ENCODE assay signal across 11 cellular contexts in the genomic region with DNA sequence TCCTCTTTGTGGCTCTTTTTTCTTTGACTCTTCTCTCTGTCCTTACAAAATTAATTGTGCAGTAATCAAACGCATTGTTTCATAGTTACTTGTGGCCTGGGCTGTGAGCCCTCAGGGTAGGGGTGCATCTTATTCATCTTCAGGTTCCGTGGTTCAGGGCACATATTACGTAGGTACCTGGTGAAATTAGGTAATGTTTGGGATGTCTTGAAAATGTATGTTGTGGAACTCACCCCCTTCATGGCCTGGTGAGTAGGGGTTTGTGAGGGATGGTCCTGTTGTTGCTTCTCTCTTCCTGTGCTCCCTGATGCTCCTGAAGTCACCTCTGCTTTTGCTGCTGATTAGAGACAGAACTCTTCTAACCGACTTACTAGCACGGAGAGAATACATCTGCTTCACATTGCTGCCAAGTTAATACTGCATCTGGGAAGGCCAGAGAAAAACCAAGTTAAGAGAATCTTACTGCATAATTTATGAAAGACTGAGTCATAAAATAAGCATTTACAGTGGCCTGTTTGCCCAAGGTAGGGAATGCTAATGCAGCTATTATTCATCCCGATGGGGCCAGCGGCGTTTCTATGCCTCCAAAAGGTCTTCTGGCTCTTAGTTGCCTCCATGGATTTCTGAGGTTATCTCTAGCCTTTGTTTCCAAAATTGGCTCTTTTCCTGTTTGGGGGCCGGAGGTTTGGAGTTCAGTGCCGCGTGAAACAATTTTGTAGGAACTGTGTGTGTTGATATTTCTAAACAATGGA.
DNase-seq lines count a peak whose midpoint lies in the region; ATAC-seq, FAIRE-seq and TF ChIP-seq lines count a peak whose summit lies in the region.
"Had no signal": no experiment of that assay in that cellular context is flagged by ENCODE, and none has a peak within 500 bp of the region (broad histone marks: within the 10 kb centered on the region; RNA-seq: fewer than 3 reads in every experiment).

No MANE protein-coding gene starts in this region.

- H3K36me3 Mint-ChIP-seq in brain: peaks cover 84% of the 10 kb centered on the region
- H3K36me3 Mint-ChIP-seq in naive thymus-derived CD8-positive, alpha-beta T cell: peaks cover 10 to 57% (median 35%) of the 10 kb centered on the region in 3 donors
- H3K36me3 Mint-ChIP-seq in activated CD4-positive, alpha-beta memory T cell treated with anti-CD3 and anti-CD28 coated beads, Interleukin-2, amount 10 ng/mL, durations not matched to agents 7 days and 5 days (ENCODE audit: low read depth): peaks cover 48% of the 10 kb centered on the region

- H3K27me3 ChIP-seq in liver (ENCODE audit: control insufficient read depth in 4 of 4, insufficient read depth in 4 of 4, low read length in 3 of 4) (no peaks in the 10 kb centered on the region), HepG2 (ENCODE audit: control insufficient read depth in 1 of 2, insufficient read depth in 2 of 2, low read length in 2 of 2) (no peaks in the 10 kb centered on the region), left lung (no peaks in the 10 kb centered on the region)
- H3K27me3 ChIP-seq: gastroesophageal sphincter had no signal

- peak overlapping the region; percentile 32 to 85 (median 76) for H3K27ac Mint-ChIP-seq in brain
- peak overlapping the region in 3 of 10 donors; percentile 43 to 79 (median 52) for H3K27ac Mint-ChIP-seq in naive thymus-derived CD8-positive, alpha-beta T cell
- no peak overlapping the region for H3K27ac Mint-ChIP-seq in activated CD4-positive, alpha-beta memory T cell treated with anti-CD3 and anti-CD28 coated beads, Interleukin-2, amount 10 ng/mL, durations not matched to agents 7 days and 5 days

- peaks cover 0 to 5% (median 1%) of the 10 kb centered on the region in 4 donors for H3K36me3 ChIP-seq in liver (ENCODE audit: control insufficient read depth in 4 of 4, insufficient read depth in 3 of 4, low read depth in 1 of 4, low read length in 3 of 4)
- peaks cover 2 to 8% of the 10 kb centered on the region in 2 experiments; a peak in 3 of 5 replicates for H3K36me3 ChIP-seq in HepG2 (replicated peaks in 1 of 2; ENCODE audit: control insufficient read depth in 1 of 2, insufficient read depth in 2 of 2, low read length in 2 of 2)
- H3K36me3 ChIP-seq in left lung: peaks cover 0 to 6% of the 10 kb centered on the region in 2 donors
- H3K36me3 ChIP-seq: thoracic aorta had no signal

- BruUV-seq in HepG2 (replicated peaks; lab: Mats Ljungman, UMichigan): no TSS peak

- intact Hi-C loops in HepG2 (cut with micrococcal nuclease; ENCODE audit: unreplicated experiment): no loop called here
- intact Hi-C loops in left lung (cut with DNase I): no loop called here

- DNase-seq in HepG2 (ENCODE audit: low spot score) (no peak), left lung (no peak), NOMO-1 (lab: John Stamatoyannopoulos, UW; ENCODE audit: unreplicated experiment in 2 of 2) (no peak)
- no peak for DNase-seq in stimulated activated CD4-positive, alpha-beta T cell treated with anti-CD3 and anti-CD28 coated beads, Interleukin-12 subunit alpha, Interleukin-12 subunit beta, amount 100 ng/mL, for 4 hours
- DNase-seq in naive thymus-derived CD8-positive, alpha-beta T cell: no peak
- DNase-seq in activated CD4-positive, alpha-beta memory T cell treated with anti-CD3 and anti-CD28 coated beads, Interleukin-2, amount 10 ng/mL, durations not matched to agents 7 days and 5 days: no peak

- H4K20me1 ChIP-seq in HepG2 (ENCODE audit: insufficient read depth, low read length): no peaks in the 10 kb centered on the region; the same call in 1 of the 2 replicates

- peak overlapping the region in 1 of 2 donors; percentile 21 for H3K27ac ChIP-seq in liver (ENCODE audit: low read depth in 1 of 2, low read length in 2 of 2)
- no peak overlapping the region for H3K27ac ChIP-seq in HepG2 (ENCODE audit: extremely low read length, insufficient read depth, low read length)
- peak overlapping the region in 1 of 2 donors; percentile 13 for H3K27ac ChIP-seq in left lung
- H3K27ac ChIP-seq: gastroesophageal sphincter had no signal

- H3K4me2 ChIP-seq in HepG2 (ENCODE audit: low read depth, low read length): no peak overlapping the region

- peaks cover 28% of the 10 kb centered on the region for H3K4me1 Mint-ChIP-seq in brain
- peaks cover 21 to 47% (median 33%) of the 10 kb centered on the region in 4 donors for H3K4me1 Mint-ChIP-seq in naive thymus-derived CD8-positive, alpha-beta T cell
- peaks cover 2% of the 10 kb centered on the region for H3K4me1 Mint-ChIP-seq in activated CD4-positive, alpha-beta memory T cell treated with anti-CD3 and anti-CD28 coated beads, Interleukin-2, amount 10 ng/mL, durations not matched to agents 7 days and 5 days

- WGBS in liver: 80% methylated on average over 11 of the region's 11 CpGs
- 91% methylated on average over 11 of the region's 11 CpGs for WGBS in HepG2 (ENCODE audit: low lambda C conversion rate)

- H3K4me3 ChIP-seq in liver (ENCODE audit: low read depth in 1 of 3, low read length in 3 of 3) (no peak overlapping the region), HepG2 (replicated peaks in 1 of 3; ENCODE audit: insufficient read depth in 1 of 3, low read depth in 2 of 3, low read length in 3 of 3) (no peak overlapping the region), left lung (no peak overlapping the region)
- H3K4me3 ChIP-seq: gastroesophageal sphincter, thoracic aorta had no signal

- peaks cover 14% of the 10 kb centered on the region for H3K79me2 ChIP-seq in HepG2 (ENCODE audit: insufficient read depth, low read length)

- in situ Hi-C loops in HepG2 (cut with HindIII; ENCODE audit: extremely low pct_ligation_motif_present, low pct_unique_long_range_greater_than_20kb): no loop called here

- H3K9me3 Mint-ChIP-seq in brain: peaks cover 6 to 34% (median 23%) of the 10 kb centered on the region in 5 experiments
- peaks cover 0 to 8% (median 0%) of the 10 kb centered on the region in 9 donors for H3K9me3 Mint-ChIP-seq in naive thymus-derived CD8-positive, alpha-beta T cell
- H3K9me3 Mint-ChIP-seq in activated CD4-positive, alpha-beta memory T cell treated with anti-CD3 and anti-CD28 coated beads, Interleukin-2, amount 10 ng/mL, durations not matched to agents 7 days and 5 days: peaks cover 9% of the 10 kb centered on the region

- H3K9me3 ChIP-seq in liver (ENCODE audit: control insufficient read depth in 4 of 4, low read length in 3 of 4) (no peaks in the 10 kb centered on the region), HepG2 (ENCODE audit: low read length) (no peaks in the 10 kb centered on the region; the same call in 1 of the 2 replicates), left lung (no peaks in the 10 kb centered on the region)
- H3K9me3 ChIP-seq: gastroesophageal sphincter, thoracic aorta had no signal

- no peaks in the 10 kb centered on the region for H3K27me3 Mint-ChIP-seq in brain
- no peaks in the 10 kb centered on the region for H3K27me3 Mint-ChIP-seq in naive thymus-derived CD8-positive, alpha-beta T cell
- H3K27me3 Mint-ChIP-seq in activated CD4-positive, alpha-beta memory T cell treated with anti-CD3 and anti-CD28 coated beads, Interleukin-2, amount 10 ng/mL, durations not matched to agents 7 days and 5 days: no peaks in the 10 kb centered on the region

- peak overlapping the region in 1 of 5 experiments; percentile 67 for H3K4me3 Mint-ChIP-seq in brain
- peak overlapping the region in 1 of 10 donors; percentile 16 for H3K4me3 Mint-ChIP-seq in naive thymus-derived CD8-positive, alpha-beta T cell
- no peak overlapping the region for H3K4me3 Mint-ChIP-seq in activated CD4-positive, alpha-beta memory T cell treated with anti-CD3 and anti-CD28 coated beads, Interleukin-2, amount 10 ng/mL, durations not matched to agents 7 days and 5 days
- H3K4me3 Mint-ChIP-seq: CD14-positive monocyte had no signal

- POLR2A ChIA-PET in HepG2 (lab: Yijun Ruan, JAX): no interaction called here
- POLR2A ChIA-PET in naive thymus-derived CD8-positive, alpha-beta T cell (lab: Charles Lee): no interaction called here
- POLR2A ChIA-PET in activated CD4-positive, alpha-beta memory T cell treated with anti-CD3 and anti-CD28 coated beads, Interleukin-2, amount 10 ng/mL, durations not matched to agents 7 days and 5 days (lab: Charles Lee): no interaction called here

- H3K9ac ChIP-seq in liver (ENCODE audit: low read depth in 1 of 2, low read length in 2 of 2): no peak overlapping the region
- no peak overlapping the region for H3K9ac ChIP-seq in HepG2 (ENCODE audit: insufficient read depth, low read depth, low read length)

- FAIRE-seq in HepG2 (lab: Jason Lieb, UNC): no peak

- TF ChIP-seq RAD21 in liver (IDR thresholded peaks at IDR 0.05): no peak
- no peak for TF ChIP-seq RAD21 in HepG2 (CRISPR knock-in tag; IDR thresholded peaks at IDR 0.05)

- ATAC-seq in HepG2 (no peak), left lung (peak; percentile 57)
- ATAC-seq in naive thymus-derived CD8-positive, alpha-beta T cell: no peak

- no peak for TF ChIP-seq EP300 in HepG2 (IDR thresholded peaks at IDR 0.05; ENCODE audit: low read depth in 2 of 2, low read length in 2 of 2)
- TF ChIP-seq EP300 in HepG2 (CRISPR knock-in tag; IDR thresholded peaks at IDR 0.05; ENCODE audit: borderline replicate concordance): no peak

- no peak for TF ChIP-seq POLR2A in HepG2 (IDR thresholded peaks at IDR 0.05; ENCODE audit: insufficient read depth in 1 of 2, low read depth in 2 of 2, low read length in 2 of 2)

- CTCF ChIA-PET in HepG2 (lab: Yijun Ruan, JAX; ENCODE audit: low intra/inter-chr PET ratio, low total read pairs): no interaction called here
- CTCF ChIA-PET in activated CD4-positive, alpha-beta memory T cell treated with anti-CD3 and anti-CD28 coated beads, Interleukin-2, amount 10 ng/mL, durations not matched to agents 7 days and 5 days (lab: Charles Lee): no interaction called here

- no peak for TF ChIP-seq CTCF in liver (IDR thresholded peaks at IDR 0.05; ENCODE audit: low read depth, low read length, missing input control)
- TF ChIP-seq CTCF in HepG2 (CRISPR knock-in tag; IDR thresholded peaks at IDR 0.05): no peak
- no peak for TF ChIP-seq CTCF in brain (conservative IDR thresholded peaks at IDR 0.05)
- no peak for TF ChIP-seq CTCF in left lung (IDR thresholded peaks at IDR 0.05)

- H2AFZ ChIP-seq in HepG2 (ENCODE audit: low read length): no peak overlapping the region

- H3K4me1 ChIP-seq in liver (ENCODE audit: control insufficient read depth in 4 of 4, insufficient read depth in 4 of 4, low read length in 3 of 4) (peaks cover 0 to 17% (median 4%) of the 10 kb centered on the region in 4 donors), HepG2 (ENCODE audit: insufficient read depth, low read length) (peaks cover 27% of the 10 kb centered on the region), left lung (peaks cover 12 to 38% of the 10 kb centered on the region in 2 donors)

TF ChIP-seq in liver, 16 proteins besides CTCF, POLR2A, EP300 and RAD21:
- TF ChIP-seq FOXA2 (IDR thresholded peaks at IDR 0.05) (no peak), NR2F2 (IDR thresholded peaks at IDR 0.05) (peak; percentile 22)

TF ChIP-seq in HepG2, 621 proteins besides CTCF, POLR2A, EP300 and RAD21 (continues in another document):
- TF ChIP-seq SOX6 (IDR thresholded peaks at IDR 0.05): no peak
- no peak for TF ChIP-seq SOX6 (CRISPR knock-in tag; IDR thresholded peaks at IDR 0.05)
- no peak for TF ChIP-seq ZZZ3 (CRISPR knock-in tag; IDR thresholded peaks at IDR 0.05; ENCODE audit: borderline replicate concordance)
- TF ChIP-seq RCOR2 (CRISPR knock-in tag; IDR thresholded peaks at IDR 0.05): no peak
- no peak for TF ChIP-seq MAF1 (CRISPR knock-in tag; IDR thresholded peaks at IDR 0.05; ENCODE audit: borderline replicate concordance)
